ENCODE assay signal across 32 cellular contexts in the genomic region with DNA sequence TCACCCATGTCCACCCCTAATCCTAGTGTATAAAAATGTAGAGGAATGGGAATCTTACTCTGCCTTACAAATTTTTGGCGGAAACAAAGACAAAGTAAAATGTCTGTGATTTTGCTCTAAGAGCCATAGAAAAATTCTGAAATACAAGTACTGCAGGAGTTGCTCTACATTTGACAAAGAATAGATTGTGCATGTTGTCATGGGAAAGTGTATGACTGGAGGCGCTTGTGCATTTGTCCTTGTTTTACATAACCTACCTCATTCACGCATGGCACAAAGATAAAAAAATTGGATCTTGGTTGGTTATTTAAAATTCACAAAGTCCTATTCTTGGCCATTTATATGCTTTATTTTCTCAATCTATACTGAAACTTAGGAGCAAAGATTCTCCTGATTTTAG. TPM values are rescaled to one million over a fixed set of nuclear protein-coding genes. Genes with fewer than 3 reads are reported as not detected.
"Had no signal": no experiment of that assay in that cellular context is flagged by ENCODE, and none has a peak within 500 bp of the region (broad histone marks: within the 10 kb centered on the region; RNA-seq: fewer than 3 reads in every experiment).

No MANE protein-coding gene starts in this region.

- H3K36me3 ChIP-seq: ascending aorta, cardiac muscle cell had no signal

- H3K4me1 ChIP-seq: ascending aorta had no signal

- H3K27ac ChIP-seq: ascending aorta, cardiac muscle cell, VCaP had no signal

- DNase-seq: activated B cell treated with CpG ODN at 0.5 μM for 24 hours; activated CD4-positive, alpha-beta memory T cell treated with anti-CD3 and anti-CD28 coated beads for 36 hours; activated CD4-positive, alpha-beta T cell treated with anti-CD3 and anti-CD28 coated beads for 4 hours; activated CD4-positive, alpha-beta T cell treated with anti-CD3 and anti-CD28 coated beads, Interleukin-2, amount 10 ng/mL, durations not matched to agents 24 days and 14 days; activated CD4-positive, alpha-beta T cell treated with anti-CD3 and anti-CD28 coated beads, Interleukin-2, amount 50 U/mL, for 1 hour; activated CD4-positive, alpha-beta T cell treated with anti-CD3 and anti-CD28 coated beads, Interleukin-2, amount 50 U/mL, for 4 hours; activated CD4-positive, CD25-positive, alpha-beta regulatory T cell treated with anti-CD3 and anti-CD28 coated beads, Interleukin-2, amount 50 U/mL, for 72 hours; activated CD8-positive, alpha-beta memory T cell treated with anti-CD3 and anti-CD28 coated beads, Interleukin-2, amount 50 U/mL, for 4 hours; activated CD8-positive, alpha-beta T cell treated with anti-CD3 and anti-CD28 coated beads for 36 hours; activated effector memory CD4-positive, alpha-beta T cell treated with anti-CD3 and anti-CD28 coated beads, Interleukin-2, amount 50 U/mL, for 16 hours; activated naive CD4-positive, alpha-beta T cell treated with anti-CD3 and anti-CD28 coated beads, Interleukin-2, amount 10 ng/mL, durations not matched to agents 7 days and 5 days; activated naive CD4-positive, alpha-beta T cell treated with Interleukin-2 at 50 U/mL for 16 hours; activated naive CD8-positive, alpha-beta T cell treated with anti-CD3 and anti-CD28 coated beads, Interleukin-2, amount 10 ng/mL, durations not matched to agents 7 days and 5 days; activated naive CD8-positive, alpha-beta T cell treated with anti-CD3 and anti-CD28 coated beads, Interleukin-2, amount 50 U/mL, for 24 hours; activated T-cell treated with anti-CD3 and anti-CD28 coated beads for 4 hours; activated T-cell treated with anti-CD3 and anti-CD28 coated beads, Interleukin-2, amount 50 U/mL, for 1 hour; activated T-cell treated with anti-CD3 and anti-CD28 coated beads, Interleukin-2, amount 50 U/mL, for 4 hours; activated T-cell treated with anti-CD3 and anti-CD28 coated beads, Interleukin-2, amount 50 U/mL, for 72 hours; amygdala; anterior cingulate cortex; caudate nucleus; cerebellar nuclear complex; T-helper 1 cell; T-helper 2 cell; T-helper 9 cell had no signal

- H3K4me3 ChIP-seq: ascending aorta, cardiac muscle cell had no signal

- H3K9me3 ChIP-seq: ascending aorta had no signal

- H3K27me3 ChIP-seq: ascending aorta, cardiac muscle cell had no signal

RNA-seq across cellular contexts. Expression of gene TUSC7, which starts 2.0 kb away (rescaled TPM):
- total RNA-seq: activated B cell treated with CpG ODN at 0.5 μM for 24 hours; activated CD4-positive, alpha-beta memory T cell treated with anti-CD3 and anti-CD28 coated beads for 36 hours; activated CD4-positive, alpha-beta T cell treated with anti-CD3 and anti-CD28 coated beads, Interleukin-2, amount 10 ng/mL, durations not matched to agents 24 days and 14 days; activated CD8-positive, alpha-beta memory T cell treated with anti-CD3 and anti-CD28 coated beads for 36 hours; activated CD8-positive, alpha-beta T cell treated with anti-CD3 and anti-CD28 coated beads for 36 hours; activated naive CD8-positive, alpha-beta T cell treated with anti-CD3 and anti-CD28 coated beads, Interleukin-2, amount 10 ng/mL, durations not matched to agents 7 days and 5 days; activated T-cell treated with anti-CD3 and anti-CD28 coated beads, Interleukin-2, amount 50 U/mL, for 4 hours; activated T-cell treated with anti-CD3 and anti-CD28 coated beads, Interleukin-2, amount 50 U/mL, for 72 hours; activated T-helper 1 cell treated with anti-CD3 and anti-CD28 coated beads, Interleukin-12 subunit alpha, Interleukin-12 subunit beta, Interleukin-2, Interleukin-4 antibody, amounts not matched to agents 30 ng/mL and 10 ng/mL and 1 ng/mL, durations not matched to agents 14 hours and 24 hours and 36 hours; activated T-helper 17 cell treated with anti-CD3 and anti-CD28 coated beads, Interleukin-2, amount 50 U/mL, for 72 hours; ascending aorta; bronchial epithelial cell; cardiac muscle cell had no signal
